In genomic region chr9:117354997-117355396, GRCh38 we compare ENCODE assay signal across 27 cellular contexts.
"Had no signal": no experiment of that assay in that cellular context is flagged by ENCODE, and none has a peak within 500 bp of the region (broad histone marks: within the 10 kb centered on the region; RNA-seq: fewer than 3 reads in every experiment).

No MANE protein-coding gene starts in this region.

- H3K27me3 ChIP-seq: left lung, ovary, right atrium auricular region, right lobe of liver, tibial nerve, uterus had no signal

- H3K4me1 ChIP-seq: left lung, lower lobe of right lung, right atrium auricular region, right lobe of liver, tibial nerve, uterus had no signal

- DNase-seq: hippocampal formation; kidney glomerular epithelial cell; left cardiac atrium; left lung; lower lobe of right lung; mammary epithelial cell; mesenchymal stem cell; naive B cell; natural killer cell; nephron progenitor cell; ovary; right lobe of liver; stimulated activated CD4-positive, alpha-beta T cell treated with anti-CD3 and anti-CD28 coated beads, Interleukin-1b, Interleukin-23, amount 100 ng/mL, for 48 hours; stimulated activated CD4-positive, alpha-beta T cell treated with anti-CD3 and anti-CD28 coated beads, Interleukin-2, amount 100 ng/mL, for 48 hours; stimulated activated CD4-positive, alpha-beta T cell treated with anti-CD3 and anti-CD28 coated beads, Interleukin-4, amount 100 ng/mL, for 4 hours; stimulated activated CD8-positive, alpha-beta memory T cell treated with anti-CD3 and anti-CD28 coated beads, Interleukin-4, amount 100 ng/mL, for 48 hours; stimulated activated naive CD4-positive, alpha-beta T cell treated with Interleukin-2 at 50 U/mL for 16 hours; stimulated activated naive CD8-positive, alpha-beta T cell treated with anti-CD3 and anti-CD28 coated beads, Interleukin-15, amount 100 ng/mL, for 72 hours; substantia nigra; uterus had no signal

- H3K36me3 Mint-ChIP-seq: naive B cell; natural killer cell; stimulated activated memory B cell treated with anti-CD40 and anti-IgM and Interleukin-4, amounts not matched to agents 10 μg/mL and 1 μg/mL and 100 μg/mL, for 72 hours; type B pancreatic cell had no signal

- H3K27ac Mint-ChIP-seq: naive B cell; natural killer cell; progenitor cell of endocrine pancreas; stimulated activated memory B cell treated with anti-CD40 and anti-IgM and Interleukin-4, amounts not matched to agents 10 μg/mL and 1 μg/mL and 100 μg/mL, for 72 hours; stimulated activated naive CD8-positive, alpha-beta T cell treated with anti-CD3 and anti-CD28 coated beads, Interleukin-15, amount 100 ng/mL, for 72 hours; type B pancreatic cell had no signal

- FAIRE-seq: keratinocyte had no signal

- H3K4me1 Mint-ChIP-seq: naive B cell; natural killer cell; nephron progenitor cell; stimulated activated memory B cell treated with anti-CD40 and anti-IgM and Interleukin-4, amounts not matched to agents 10 μg/mL and 1 μg/mL and 100 μg/mL, for 72 hours; stimulated activated naive CD8-positive, alpha-beta T cell treated with anti-CD3 and anti-CD28 coated beads, Interleukin-15, amount 100 ng/mL, for 72 hours had no signal

- H3K27ac ChIP-seq: left lung, lower lobe of right lung, ovary, right atrium auricular region, right lobe of liver, tibial nerve, uterus had no signal

- H3K9me3 Mint-ChIP-seq: nephron progenitor cell; stimulated activated memory B cell treated with anti-CD40 and anti-IgM and Interleukin-4, amounts not matched to agents 10 μg/mL and 1 μg/mL and 100 μg/mL, for 72 hours; type B pancreatic cell had no signal

- H3K4me3 ChIP-seq: left lung, lower lobe of right lung, ovary, right atrium auricular region, right lobe of liver, smooth muscle cell, tibial nerve, uterus had no signal

- ATAC-seq: left cardiac atrium; left lung; lower lobe of right lung; natural killer cell; stimulated activated memory B cell treated with anti-CD40 and anti-IgM and Interleukin-4, amounts not matched to agents 10 μg/mL and 1 μg/mL and 100 μg/mL, for 72 hours; stimulated activated naive CD8-positive, alpha-beta T cell treated with anti-CD3 and anti-CD28 coated beads, Interleukin-15, amount 100 ng/mL, for 72 hours had no signal

- H3K36me3 ChIP-seq: left lung, lower lobe of right lung, ovary, right atrium auricular region, right lobe of liver, tibial nerve, uterus had no signal

- H3K27me3 Mint-ChIP-seq: naive B cell; progenitor cell of endocrine pancreas; stimulated activated memory B cell treated with anti-CD40 and anti-IgM and Interleukin-4, amounts not matched to agents 10 μg/mL and 1 μg/mL and 100 μg/mL, for 72 hours; stimulated activated naive CD8-positive, alpha-beta T cell treated with anti-CD3 and anti-CD28 coated beads, Interleukin-15, amount 100 ng/mL, for 72 hours; type B pancreatic cell had no signal

- H3K4me3 Mint-ChIP-seq: naive B cell; natural killer cell; nephron progenitor cell; stimulated activated memory B cell treated with anti-CD40 and anti-IgM and Interleukin-4, amounts not matched to agents 10 μg/mL and 1 μg/mL and 100 μg/mL, for 72 hours; stimulated activated naive CD8-positive, alpha-beta T cell treated with anti-CD3 and anti-CD28 coated beads, Interleukin-15, amount 100 ng/mL, for 72 hours; type B pancreatic cell had no signal

- H3K4me2 ChIP-seq: smooth muscle cell had no signal

- H3K9me3 ChIP-seq: left lung, lower lobe of right lung, ovary, right atrium auricular region, right lobe of liver, tibial nerve, uterus had no signal
